In genomic region chr2:229641676-229642075, GRCh38 we compare ENCODE assay signal across 23 cellular contexts.
DNase-seq lines count a peak whose midpoint lies in the region; ATAC-seq and TF ChIP-seq lines count a peak whose summit lies in the region.
"Had no signal": no experiment of that assay in that cellular context is flagged by ENCODE, and none has a peak within 500 bp of the region (broad histone marks: within the 10 kb centered on the region; RNA-seq: fewer than 3 reads in every experiment).

No MANE protein-coding gene starts in this region.

- intact Hi-C loops in testis (cut with DNase I; ENCODE audit: low total_unique reads): no loop called here
- intact Hi-C loops in right lobe of liver (cut with DNase I): no loop called here

- H3K9me2 ChIP-seq in DOHH2 (replicated peaks; ENCODE audit: control insufficient read depth, low read length): no peaks in the 10 kb centered on the region

- ATAC-seq in right lobe of liver: no peak
- no peak for ATAC-seq in T-helper 17 cell
- ATAC-seq: activated naive CD8-positive, alpha-beta T cell treated with anti-CD3 and anti-CD28 coated beads, Interleukin-2, amount 50 U/mL, for 24 hours; activated T-cell treated with anti-CD3 and anti-CD28 coated beads, Interleukin-2, amount 50 U/mL, for 4 hours; CD8-positive, alpha-beta T cell; sciatic nerve had no signal

- H3K36me3 ChIP-seq in DOHH2 (ENCODE audit: control insufficient read depth, low read length) (no peaks in the 10 kb centered on the region), kidney epithelial cell (ENCODE audit: control insufficient read depth, insufficient read depth, low read length) (no peaks in the 10 kb centered on the region), testis (ENCODE audit: low read depth, missing control alignments) (no peaks in the 10 kb centered on the region), right lobe of liver (no peaks in the 10 kb centered on the region)
- H3K36me3 ChIP-seq: HAP-1, tibial artery had no signal

- peaks cover 30% of the 10 kb centered on the region for H3K27me3 Mint-ChIP-seq in T-helper 17 cell

- no peaks in the 10 kb centered on the region for H4K20me1 ChIP-seq in DOHH2 (ENCODE audit: control insufficient read depth, insufficient read depth, low read depth, low read length)

- H3K4me3 Mint-ChIP-seq in T-helper 17 cell: no peak overlapping the region
- H3K4me3 Mint-ChIP-seq: activated naive CD8-positive, alpha-beta T cell treated with anti-CD3 and anti-CD28 coated beads, Interleukin-2, amount 50 U/mL, for 24 hours; activated T-cell treated with anti-CD3 and anti-CD28 coated beads, Interleukin-2, amount 50 U/mL, for 4 hours; CD8-positive, alpha-beta T cell had no signal

- DNase-seq in NAMALWA (ENCODE audit: low spot score) (peak; percentile 10), astrocyte of the spinal cord (ENCODE audit: low read depth, low spot score) (no peak), kidney epithelial cell (ENCODE audit: low read depth) (no peak), cortex of kidney (lab: John Stamatoyannopoulos, UW) (no peak), testis (no peak), right lobe of liver (no peak), T-helper 17 cell (no peak)
- DNase-seq: activated naive CD8-positive, alpha-beta T cell treated with anti-CD3 and anti-CD28 coated beads, Interleukin-2, amount 50 U/mL, for 24 hours; activated T-cell treated with anti-CD3 and anti-CD28 coated beads, Interleukin-2, amount 50 U/mL, for 4 hours; CD8-positive, alpha-beta T cell; cerebellar nuclear complex; effector CD4-positive, alpha-beta T cell; glutamatergic neuron; Kasumi-1; mesenchymal stem cell; NCI-H146; NCI-H446; NCI-H774; tibial artery had no signal

- H3K4me2 ChIP-seq in DOHH2 (ENCODE audit: low read length): no peak overlapping the region

- 67 to 71% methylated on average over 3 of the region's 3 CpGs for WGBS in testis, 2 donors
- 56% methylated on average over 2 of the region's 3 CpGs for WGBS in right lobe of liver (ENCODE audit: insufficient coverage, low coverage, low lambda C conversion rate, missing lambda C conversion rate)

- H3K9me3 ChIP-seq in DOHH2 (ENCODE audit: control insufficient read depth, insufficient read depth, low read length) (no peaks in the 10 kb centered on the region), testis (no peaks in the 10 kb centered on the region), right lobe of liver (no peaks in the 10 kb centered on the region), T-helper 17 cell (ENCODE audit: control insufficient read depth, low read length, poor library complexity, severe bottlenecking) (no peaks in the 10 kb centered on the region)
- H3K9me3 ChIP-seq: body of pancreas, HAP-1, tibial artery had no signal

- H3K27ac ChIP-seq in DOHH2 (ENCODE audit: low read depth, low read length): no peak overlapping the region
- no peak overlapping the region for H3K27ac ChIP-seq in testis
- no peak overlapping the region for H3K27ac ChIP-seq in right lobe of liver
- H3K27ac ChIP-seq: tibial artery had no signal

- H3K4me3 ChIP-seq in DOHH2 (ENCODE audit: low read length) (no peak overlapping the region), astrocyte of the spinal cord (ENCODE audit: low read depth, low read length) (no peak overlapping the region), kidney epithelial cell (ENCODE audit: low read depth, low read length) (no peak overlapping the region), testis (no peak overlapping the region), right lobe of liver (no peak overlapping the region)
- H3K4me3 ChIP-seq: body of pancreas, HAP-1, tibial artery had no signal

- TF ChIP-seq POLR2A in testis (IDR thresholded peaks at IDR 0.05) (no peak), right lobe of liver (IDR thresholded peaks at IDR 0.05) (no peak)

- H3K27me3 ChIP-seq in DOHH2 (ENCODE audit: control insufficient read depth, low read length) (no peaks in the 10 kb centered on the region), kidney epithelial cell (ENCODE audit: control insufficient read depth, insufficient read depth, low read length) (no peaks in the 10 kb centered on the region), testis (no peaks in the 10 kb centered on the region), right lobe of liver (no peaks in the 10 kb centered on the region)
- H3K27me3 ChIP-seq: body of pancreas, tibial artery had no signal

- no peaks in the 10 kb centered on the region for H3K79me2 ChIP-seq in DOHH2 (ENCODE audit: control insufficient read depth, low read length)

- no peaks in the 10 kb centered on the region for H3K4me1 ChIP-seq in DOHH2 (ENCODE audit: control insufficient read depth, low read length)
- H3K4me1 ChIP-seq in testis: no peaks in the 10 kb centered on the region
- H3K4me1 ChIP-seq in right lobe of liver: no peaks in the 10 kb centered on the region
- H3K4me1 ChIP-seq: HAP-1, tibial artery had no signal

- in situ Hi-C loops in astrocyte of the spinal cord (cut with HindIII; ENCODE audit: low sequenced_read_pairs): no loop called here

- H3K27ac Mint-ChIP-seq in T-helper 17 cell: no peak overlapping the region
- H3K27ac Mint-ChIP-seq: activated naive CD8-positive, alpha-beta T cell treated with anti-CD3 and anti-CD28 coated beads, Interleukin-2, amount 50 U/mL, for 24 hours; CD8-positive, alpha-beta T cell had no signal

- H3K36me3 Mint-ChIP-seq in T-helper 17 cell (ENCODE audit: low read depth): no peaks in the 10 kb centered on the region
- H3K36me3 Mint-ChIP-seq: CD8-positive, alpha-beta T cell had no signal

- no peaks in the 10 kb centered on the region for H3F3A ChIP-seq in DOHH2 (ENCODE audit: control insufficient read depth, insufficient read depth)

- TF ChIP-seq CTCF in DOHH2 (IDR thresholded peaks at IDR 0.05; ENCODE audit: low read depth, low read length, poor library complexity, severe bottlenecking) (peak; percentile 14), astrocyte of the spinal cord (IDR thresholded peaks at IDR 0.05; ENCODE audit: low read depth, low read length) (peak; percentile 41), kidney epithelial cell (IDR thresholded peaks at IDR 0.05; ENCODE audit: insufficient read depth, low read length, poor library complexity, severe bottlenecking) (peak; percentile 3), testis (IDR thresholded peaks at IDR 0.05) (no peak), right lobe of liver (IDR thresholded peaks at IDR 0.05) (no peak)

- no peaks in the 10 kb centered on the region for H3K4me1 Mint-ChIP-seq in T-helper 17 cell
- H3K4me1 Mint-ChIP-seq: activated naive CD8-positive, alpha-beta T cell treated with anti-CD3 and anti-CD28 coated beads, Interleukin-2, amount 50 U/mL, for 24 hours had no signal

Comparison
In these comparisons a context has a peak if more than half of its experiments do, and no peak if none do; other contexts are left out.
1. CTCF ChIP-seq: peak in DOHH2 (single experiment), astrocyte of the spinal cord (single experiment) and kidney epithelial cell (single experiment); none in testis (0 of 3) and right lobe of liver (0 of 4).